ENCODE assay signal across 25 cellular contexts in the genomic region with DNA sequence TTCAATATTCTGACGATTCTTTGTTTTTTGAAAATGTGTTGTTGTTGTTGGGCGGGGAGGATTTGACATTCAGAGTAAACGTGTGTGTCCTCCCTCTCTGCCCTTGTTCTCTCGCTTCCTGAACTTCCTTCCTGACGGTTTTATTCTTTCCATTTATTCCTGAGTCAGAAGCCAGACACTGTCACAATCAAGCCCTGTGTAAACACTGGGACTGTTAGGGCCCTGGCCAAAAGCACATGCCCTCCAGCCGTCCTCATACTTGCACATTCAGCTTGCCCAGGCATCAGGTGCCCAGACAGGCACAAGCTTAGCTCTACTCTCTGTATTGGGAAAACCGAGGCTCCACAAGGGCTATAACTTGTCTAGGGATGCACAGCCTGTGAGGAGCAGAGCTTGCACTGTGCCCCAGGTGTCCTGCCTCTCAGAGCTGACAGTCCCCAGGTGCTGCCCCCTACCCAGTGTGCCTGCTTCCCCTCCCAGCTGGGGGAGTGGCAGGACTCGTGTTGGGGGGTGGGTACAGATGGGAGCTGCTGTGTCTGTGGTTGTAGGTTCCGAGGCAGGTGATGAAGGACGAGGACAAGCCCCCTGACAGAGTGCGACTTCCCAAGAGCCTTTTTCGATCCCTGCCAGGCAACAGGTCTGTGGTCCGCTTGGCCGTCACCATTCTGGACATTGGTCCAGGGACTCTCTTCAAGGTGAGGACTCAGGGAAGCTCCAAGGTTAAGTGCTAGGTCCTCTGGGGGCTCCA. TPM values are rescaled to one million over a fixed set of nuclear protein-coding genes. Genes with fewer than 3 reads are reported as not detected.
DNase-seq lines count a peak whose midpoint lies in the region; ATAC-seq and TF ChIP-seq lines count a peak whose summit lies in the region.
"Had no signal": no experiment of that assay in that cellular context is flagged by ENCODE, and none has a peak within 500 bp of the region (broad histone marks: within the 10 kb centered on the region; RNA-seq: fewer than 3 reads in every experiment).

No MANE protein-coding gene starts in this region.

- peak; percentile 5 for DNase-seq in NCI-H2029 (lab: John Stamatoyannopoulos, UW)
- DNase-seq in NCI-H2029 treated with DMSO at 0.1 percent for 48 hours (lab: John Stamatoyannopoulos, UW): no peak
- no peak for DNase-seq in RWPE2 (ENCODE audit: low spot score)
- no peak for DNase-seq in left ventricle myocardium superior
- no peak for DNase-seq in HuH-7.5 (ENCODE audit: low spot score)
- no peak for DNase-seq in NCI-H1694 treated with DMSO at 0.1 percent for 48 hours (lab: John Stamatoyannopoulos, UW)
- DNase-seq in cerebellum (ENCODE audit: low spot score): no peak
- DNase-seq: activated CD4-positive, alpha-beta T cell treated with anti-CD3 and anti-CD28 coated beads, Interleukin-2, amount 50 U/mL, for 4 hours; activated naive CD8-positive, alpha-beta T cell treated with anti-CD3 and anti-CD28 coated beads, Interleukin-2, amount 10 ng/mL, durations not matched to agents 7 days and 5 days; activated T-cell treated with anti-CD3 and anti-CD28 coated beads, Interleukin-2, amount 50 U/mL, for 24 hours; caudate nucleus; CD8-positive, alpha-beta T cell; effector memory CD4-positive, alpha-beta T cell; hypothalamus; kidney glomerular epithelial cell; NCI-H1436; NCI-H345; small intestine had no signal

- no peaks in the 10 kb centered on the region for H3K9me3 Mint-ChIP-seq in stimulated activated memory B cell treated with anti-CD40 and anti-IgM and Interleukin-4, amounts not matched to agents 10 μg/mL and 1 μg/mL and 100 μg/mL, for 72 hours
- H3K9me3 Mint-ChIP-seq: activated naive CD8-positive, alpha-beta T cell treated with anti-CD3 and anti-CD28 coated beads, Interleukin-2, amount 10 ng/mL, durations not matched to agents 7 days and 5 days; activated T-cell treated with anti-CD3 and anti-CD28 coated beads, Interleukin-2, amount 50 U/mL, for 24 hours; CD8-positive, alpha-beta T cell; stimulated activated effector memory CD8-positive, alpha-beta T cell treated with anti-CD3 and anti-CD28 coated beads, Interleukin-12 subunit alpha, Interleukin-12 subunit beta, amount 100 ng/mL, for 72 hours had no signal

- no peak overlapping the region for H3K27ac ChIP-seq in RWPE2 (ENCODE audit: poor library complexity, severe bottlenecking)
- H3K27ac ChIP-seq: parathyroid adenoma, tibial nerve had no signal

- intact Hi-C loops in left ventricle myocardium superior (cut with micrococcal nuclease): no loop called here

- H3K9me3 ChIP-seq in RWPE2 (ENCODE audit: severe bottlenecking): no peaks in the 10 kb centered on the region
- H3K9me3 ChIP-seq: tibial nerve had no signal

- no peaks in the 10 kb centered on the region for H3K36me3 ChIP-seq in RWPE2 (ENCODE audit: low read depth)
- H3K36me3 ChIP-seq: tibial nerve had no signal

- no peaks in the 10 kb centered on the region for H3K27me3 ChIP-seq in RWPE2 (ENCODE audit: insufficient read depth, poor library complexity, severe bottlenecking)

- no peak for TF ChIP-seq CTCF in RWPE2 (IDR thresholded peaks at IDR 0.05; ENCODE audit: poor library complexity, severe bottlenecking)

- no peak overlapping the region for H3K4me3 ChIP-seq in RWPE2 (ENCODE audit: severe bottlenecking)
- H3K4me3 ChIP-seq: tibial nerve had no signal

- no peak overlapping the region for H3K27ac Mint-ChIP-seq in stimulated activated memory B cell treated with anti-CD40 and anti-IgM and Interleukin-4, amounts not matched to agents 10 μg/mL and 1 μg/mL and 100 μg/mL, for 72 hours
- H3K27ac Mint-ChIP-seq: activated naive CD8-positive, alpha-beta T cell treated with anti-CD3 and anti-CD28 coated beads, Interleukin-2, amount 10 ng/mL, durations not matched to agents 7 days and 5 days; activated T-cell treated with anti-CD3 and anti-CD28 coated beads, Interleukin-2, amount 50 U/mL, for 24 hours; CD8-positive, alpha-beta T cell; stimulated activated effector memory CD8-positive, alpha-beta T cell treated with anti-CD3 and anti-CD28 coated beads, Interleukin-12 subunit alpha, Interleukin-12 subunit beta, amount 100 ng/mL, for 72 hours had no signal

- H3K27me3 Mint-ChIP-seq in stimulated activated memory B cell treated with anti-CD40 and anti-IgM and Interleukin-4, amounts not matched to agents 10 μg/mL and 1 μg/mL and 100 μg/mL, for 72 hours: peaks cover 9% of the 10 kb centered on the region
- H3K27me3 Mint-ChIP-seq: activated T-cell treated with anti-CD3 and anti-CD28 coated beads, Interleukin-2, amount 50 U/mL, for 24 hours had no signal

- peak; percentile 71 for ATAC-seq in RWPE2 (ENCODE audit: low read depth)
- peak; percentile 90 for ATAC-seq in left ventricle myocardium superior
- peak; percentile 3 for ATAC-seq in stimulated activated memory B cell treated with anti-CD40 and anti-IgM and Interleukin-4, amounts not matched to agents 10 μg/mL and 1 μg/mL and 100 μg/mL, for 72 hours
- ATAC-seq: CD8-positive, alpha-beta T cell; stimulated activated effector memory CD8-positive, alpha-beta T cell treated with anti-CD3 and anti-CD28 coated beads, Interleukin-12 subunit alpha, Interleukin-12 subunit beta, amount 100 ng/mL, for 72 hours had no signal

- H3K4me1 ChIP-seq in RWPE2 (ENCODE audit: insufficient read depth, poor library complexity, severe bottlenecking): no peaks in the 10 kb centered on the region
- H3K4me1 ChIP-seq: parathyroid adenoma, tibial nerve had no signal

- peaks cover 8% of the 10 kb centered on the region for H3K4me1 Mint-ChIP-seq in stimulated activated memory B cell treated with anti-CD40 and anti-IgM and Interleukin-4, amounts not matched to agents 10 μg/mL and 1 μg/mL and 100 μg/mL, for 72 hours

- H3K36me3 Mint-ChIP-seq in stimulated activated memory B cell treated with anti-CD40 and anti-IgM and Interleukin-4, amounts not matched to agents 10 μg/mL and 1 μg/mL and 100 μg/mL, for 72 hours: no peaks in the 10 kb centered on the region
- H3K36me3 Mint-ChIP-seq: activated naive CD8-positive, alpha-beta T cell treated with anti-CD3 and anti-CD28 coated beads, Interleukin-2, amount 10 ng/mL, durations not matched to agents 7 days and 5 days; CD8-positive, alpha-beta T cell; stimulated activated effector memory CD8-positive, alpha-beta T cell treated with anti-CD3 and anti-CD28 coated beads, Interleukin-12 subunit alpha, Interleukin-12 subunit beta, amount 100 ng/mL, for 72 hours had no signal

- H3K4me3 Mint-ChIP-seq in stimulated activated memory B cell treated with anti-CD40 and anti-IgM and Interleukin-4, amounts not matched to agents 10 μg/mL and 1 μg/mL and 100 μg/mL, for 72 hours: no peak overlapping the region
- H3K4me3 Mint-ChIP-seq: activated naive CD8-positive, alpha-beta T cell treated with anti-CD3 and anti-CD28 coated beads, Interleukin-2, amount 10 ng/mL, durations not matched to agents 7 days and 5 days; activated T-cell treated with anti-CD3 and anti-CD28 coated beads, Interleukin-2, amount 50 U/mL, for 24 hours; CD8-positive, alpha-beta T cell; stimulated activated effector memory CD8-positive, alpha-beta T cell treated with anti-CD3 and anti-CD28 coated beads, Interleukin-12 subunit alpha, Interleukin-12 subunit beta, amount 100 ng/mL, for 72 hours had no signal

RNA-seq across cellular contexts. Expression of a gene that starts 9.7 kb away (rescaled TPM):
- total RNA-seq in left ventricle myocardium superior (0.82 TPM), cerebellum (0.27 TPM)
- total RNA-seq: A172; activated naive CD8-positive, alpha-beta T cell treated with anti-CD3 and anti-CD28 coated beads, Interleukin-2, amount 10 ng/mL, durations not matched to agents 7 days and 5 days; G401; LHCN-M2 had no signal

RNA-seq across cellular contexts. Expression of a gene that starts 16.8 kb away (rescaled TPM):
- total RNA-seq in left ventricle myocardium superior (not detected), cerebellum (1.00 TPM)
- total RNA-seq: A172; CD8-positive, alpha-beta T cell; G401; LHCN-M2 had no signal

RNA-seq across cellular contexts. Expression of a gene that starts 49.4 kb away (rescaled TPM):
- total RNA-seq in left ventricle myocardium superior (18.6 TPM), cerebellum (109 TPM)

RNA-seq across cellular contexts. Expression of a gene that starts 57.8 kb away (rescaled TPM):
- 9.3 TPM for total RNA-seq in left ventricle myocardium superior
- total RNA-seq in cerebellum: 24.6 TPM

Comparison
In these comparisons a context has a peak if more than half of its experiments do, and no peak if none do; other contexts are left out.
1. ATAC-seq: peak in every context shown above with its lines; median percentile 90 in left ventricle myocardium superior; 71 in RWPE2; 3 in stimulated activated memory B cell treated with anti-CD40 and anti-IgM and Interleukin-4, amounts not matched to agents 10 μg/mL and 1 μg/mL and 100 μg/mL, for 72 hours.